35 cellular contexts compared by ENCODE assay signal in the genomic region with DNA sequence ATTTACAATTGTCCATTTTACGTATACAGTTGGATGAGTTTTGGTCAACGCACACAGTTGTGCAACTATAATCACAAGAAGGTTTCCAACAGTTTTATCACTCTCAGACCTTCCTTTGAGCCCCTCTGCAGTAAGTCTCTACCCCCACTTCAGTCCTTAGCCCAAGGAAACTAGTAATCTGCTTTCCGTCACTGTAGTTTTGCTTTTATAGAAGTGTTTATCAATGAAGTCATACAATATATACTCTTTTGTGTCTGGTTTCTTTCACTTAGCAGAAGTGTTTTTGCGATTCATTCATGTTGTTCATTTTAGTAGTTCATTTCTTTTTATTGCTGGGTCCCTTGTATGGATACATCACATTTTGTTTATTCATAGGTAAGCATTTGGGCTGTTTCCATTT.
"Had no signal": no experiment of that assay in that cellular context is flagged by ENCODE, and none has a peak within 500 bp of the region (broad histone marks: within the 10 kb centered on the region; RNA-seq: fewer than 3 reads in every experiment).

No MANE protein-coding gene starts in this region.

- H3K9me3 Mint-ChIP-seq: activated B cell treated with CpG ODN at 0.5 μM for 24 hours; activated CD4-positive, alpha-beta memory T cell treated with anti-CD3 and anti-CD28 coated beads for 36 hours; activated CD4-positive, alpha-beta T cell treated with anti-CD3 and anti-CD28 coated beads, Interleukin-2, amount 10 ng/mL, durations not matched to agents 24 days and 14 days; activated CD8-positive, alpha-beta T cell treated with anti-CD3 and anti-CD28 coated beads for 36 hours; activated naive CD4-positive, alpha-beta T cell treated with anti-CD3 and anti-CD28 coated beads, Interleukin-2, amount 10 ng/mL, durations not matched to agents 7 days and 5 days; activated naive CD4-positive, alpha-beta T cell treated with anti-CD3 and anti-CD28 coated beads, Interleukin-2, amount 50 U/mL, for 24 hours; activated naive CD8-positive, alpha-beta T cell treated with anti-CD3 and anti-CD28 coated beads, Interleukin-2, amount 50 U/mL, for 24 hours; activated T-cell treated with anti-CD3 and anti-CD28 coated beads, Interleukin-2, amount 50 U/mL, for 4 hours; activated T-helper 1 cell treated with anti-CD3 and anti-CD28 coated beads, Interleukin-12 subunit alpha, Interleukin-12 subunit beta, Interleukin-2, Interleukin-4 antibody, amounts not matched to agents 30 ng/mL and 10 ng/mL and 1 ng/mL, durations not matched to agents 14 hours and 24 hours and 36 hours; activated T-helper 17 cell treated with anti-CD3 and anti-CD28 coated beads, Interleukin-2, amount 50 U/mL, for 72 hours; T-helper 1 cell treated with Interleukin-12 subunit alpha and Interleukin-12 subunit beta and Interleukin-4 antibody, amounts not matched to agents 30 μg/mL and 1 μg/mL, for 36 hours; T-helper 2 cell treated with Interferon-gamma antibody and Interleukin-4, amounts not matched to agents 5 μg/mL and 100 μg/mL, for 36 hours had no signal

- H3K9me3 ChIP-seq: ascending aorta had no signal

- DNase-seq: activated B cell treated with CpG ODN at 0.5 μM for 24 hours; activated CD4-positive, alpha-beta memory T cell treated with anti-CD3 and anti-CD28 coated beads for 36 hours; activated CD4-positive, alpha-beta T cell treated with anti-CD3 and anti-CD28 coated beads for 4 hours; activated CD4-positive, alpha-beta T cell treated with anti-CD3 and anti-CD28 coated beads, Interleukin-2, amount 50 U/mL, for 1 hour; activated CD4-positive, alpha-beta T cell treated with anti-CD3 and anti-CD28 coated beads, Interleukin-2, amount 50 U/mL, for 4 hours; activated CD4-positive, CD25-positive, alpha-beta regulatory T cell treated with anti-CD3 and anti-CD28 coated beads, Interleukin-2, amount 50 U/mL, for 72 hours; activated CD8-positive, alpha-beta memory T cell treated with anti-CD3 and anti-CD28 coated beads, Interleukin-2, amount 50 U/mL, for 4 hours; activated CD8-positive, alpha-beta T cell treated with anti-CD3 and anti-CD28 coated beads for 36 hours; activated effector memory CD4-positive, alpha-beta T cell treated with anti-CD3 and anti-CD28 coated beads, Interleukin-2, amount 50 U/mL, for 16 hours; activated gamma-delta T cell treated with Interleukin-2 at 50 U/mL for 16 hours; activated naive CD4-positive, alpha-beta T cell; activated naive CD4-positive, alpha-beta T cell treated with anti-CD3 and anti-CD28 coated beads, Interleukin-2, amount 10 ng/mL, durations not matched to agents 7 days and 5 days; activated naive CD8-positive, alpha-beta T cell treated with anti-CD3 and anti-CD28 coated beads, Interleukin-2, amount 10 ng/mL, durations not matched to agents 7 days and 5 days; activated naive CD8-positive, alpha-beta T cell treated with anti-CD3 and anti-CD28 coated beads, Interleukin-2, amount 50 U/mL, for 24 hours; activated T-cell treated with anti-CD3 and anti-CD28 coated beads for 4 hours; activated T-cell treated with anti-CD3 and anti-CD28 coated beads, Interleukin-2, amount 50 U/mL, for 1 hour; activated T-cell treated with anti-CD3 and anti-CD28 coated beads, Interleukin-2, amount 50 U/mL, for 4 hours; activated T-cell treated with anti-CD3 and anti-CD28 coated beads, Interleukin-2, amount 50 U/mL, for 72 hours; anterior cingulate cortex; central memory CD4-positive, alpha-beta T cell; SW 1271; T-helper 1 cell; T-helper 2 cell; T-helper 9 cell had no signal

- H3K27me3 Mint-ChIP-seq: activated B cell treated with CpG ODN at 0.5 μM for 24 hours; activated CD4-positive, alpha-beta memory T cell treated with anti-CD3 and anti-CD28 coated beads for 36 hours; activated CD8-positive, alpha-beta T cell treated with anti-CD3 and anti-CD28 coated beads for 36 hours; activated naive CD4-positive, alpha-beta T cell treated with anti-CD3 and anti-CD28 coated beads, Interleukin-2, amount 10 ng/mL, durations not matched to agents 7 days and 5 days; activated naive CD4-positive, alpha-beta T cell treated with anti-CD3 and anti-CD28 coated beads, Interleukin-2, amount 50 U/mL, for 24 hours; activated naive CD8-positive, alpha-beta T cell; activated naive CD8-positive, alpha-beta T cell treated with anti-CD3 and anti-CD28 coated beads, Interleukin-2, amount 50 U/mL, for 24 hours had no signal

- H3K36me3 Mint-ChIP-seq: activated naive CD4-positive, alpha-beta T cell treated with anti-CD3 and anti-CD28 coated beads, Interleukin-2, amount 10 ng/mL, durations not matched to agents 7 days and 5 days; activated naive CD4-positive, alpha-beta T cell treated with anti-CD3 and anti-CD28 coated beads, Interleukin-2, amount 50 U/mL, for 24 hours; activated naive CD8-positive, alpha-beta T cell; activated naive CD8-positive, alpha-beta T cell treated with anti-CD3 and anti-CD28 coated beads, Interleukin-2, amount 10 ng/mL, durations not matched to agents 7 days and 5 days; brain had no signal

- H3K4me1 Mint-ChIP-seq: activated B cell treated with CpG ODN at 0.5 μM for 24 hours; activated CD4-positive, alpha-beta T cell treated with anti-CD3 and anti-CD28 coated beads, Interleukin-2, amount 10 ng/mL, durations not matched to agents 24 days and 14 days; activated naive CD4-positive, alpha-beta T cell treated with anti-CD3 and anti-CD28 coated beads, Interleukin-2, amount 10 ng/mL, durations not matched to agents 7 days and 5 days; activated naive CD8-positive, alpha-beta T cell treated with anti-CD3 and anti-CD28 coated beads, Interleukin-2, amount 10 ng/mL, durations not matched to agents 7 days and 5 days; activated naive CD8-positive, alpha-beta T cell treated with anti-CD3 and anti-CD28 coated beads, Interleukin-2, amount 50 U/mL, for 24 hours; activated T-helper 17 cell treated with anti-CD3 and anti-CD28 coated beads, Interleukin-2, amount 50 U/mL, for 72 hours had no signal

- H3K27ac Mint-ChIP-seq: activated B cell treated with CpG ODN at 0.5 μM for 24 hours; activated CD4-positive, alpha-beta memory T cell treated with anti-CD3 and anti-CD28 coated beads for 36 hours; activated CD4-positive, alpha-beta T cell treated with anti-CD3 and anti-CD28 coated beads, Interleukin-2, amount 10 ng/mL, durations not matched to agents 24 days and 14 days; activated CD8-positive, alpha-beta T cell treated with anti-CD3 and anti-CD28 coated beads for 36 hours; activated naive CD4-positive, alpha-beta T cell treated with anti-CD3 and anti-CD28 coated beads, Interleukin-2, amount 10 ng/mL, durations not matched to agents 7 days and 5 days; activated naive CD4-positive, alpha-beta T cell treated with anti-CD3 and anti-CD28 coated beads, Interleukin-2, amount 50 U/mL, for 24 hours; activated naive CD8-positive, alpha-beta T cell; activated naive CD8-positive, alpha-beta T cell treated with anti-CD3 and anti-CD28 coated beads, Interleukin-2, amount 10 ng/mL, durations not matched to agents 7 days and 5 days; activated naive CD8-positive, alpha-beta T cell treated with anti-CD3 and anti-CD28 coated beads, Interleukin-2, amount 50 U/mL, for 24 hours; activated T-cell treated with anti-CD3 and anti-CD28 coated beads, Interleukin-2, amount 50 U/mL, for 72 hours; activated T-helper 1 cell treated with anti-CD3 and anti-CD28 coated beads, Interleukin-12 subunit alpha, Interleukin-12 subunit beta, Interleukin-2, Interleukin-4 antibody, amounts not matched to agents 30 ng/mL and 10 ng/mL and 1 ng/mL, durations not matched to agents 14 hours and 24 hours and 36 hours; activated T-helper 17 cell treated with anti-CD3 and anti-CD28 coated beads, Interleukin-2, amount 50 U/mL, for 72 hours; T-helper 1 cell treated with Interleukin-12 subunit alpha and Interleukin-12 subunit beta and Interleukin-4 antibody, amounts not matched to agents 30 μg/mL and 1 μg/mL, for 36 hours; T-helper 2 cell treated with Interferon-gamma antibody and Interleukin-4, amounts not matched to agents 5 μg/mL and 100 μg/mL, for 36 hours had no signal

- H3K4me3 Mint-ChIP-seq: activated B cell treated with CpG ODN at 0.5 μM for 24 hours; activated CD4-positive, alpha-beta memory T cell treated with anti-CD3 and anti-CD28 coated beads for 36 hours; activated CD4-positive, alpha-beta T cell treated with anti-CD3 and anti-CD28 coated beads, Interleukin-2, amount 10 ng/mL, durations not matched to agents 24 days and 14 days; activated CD8-positive, alpha-beta T cell treated with anti-CD3 and anti-CD28 coated beads for 36 hours; activated naive CD4-positive, alpha-beta T cell treated with anti-CD3 and anti-CD28 coated beads, Interleukin-2, amount 10 ng/mL, durations not matched to agents 7 days and 5 days; activated naive CD4-positive, alpha-beta T cell treated with anti-CD3 and anti-CD28 coated beads, Interleukin-2, amount 50 U/mL, for 24 hours; activated naive CD8-positive, alpha-beta T cell; activated naive CD8-positive, alpha-beta T cell treated with anti-CD3 and anti-CD28 coated beads, Interleukin-2, amount 10 ng/mL, durations not matched to agents 7 days and 5 days; activated naive CD8-positive, alpha-beta T cell treated with anti-CD3 and anti-CD28 coated beads, Interleukin-2, amount 50 U/mL, for 24 hours; activated T-cell treated with anti-CD3 and anti-CD28 coated beads, Interleukin-2, amount 50 U/mL, for 4 hours; activated T-cell treated with anti-CD3 and anti-CD28 coated beads, Interleukin-2, amount 50 U/mL, for 72 hours; activated T-helper 1 cell treated with anti-CD3 and anti-CD28 coated beads, Interleukin-12 subunit alpha, Interleukin-12 subunit beta, Interleukin-2, Interleukin-4 antibody, amounts not matched to agents 30 ng/mL and 10 ng/mL and 1 ng/mL, durations not matched to agents 14 hours and 24 hours and 36 hours; activated T-helper 17 cell treated with anti-CD3 and anti-CD28 coated beads, Interleukin-2, amount 50 U/mL, for 72 hours; brain; T-helper 1 cell treated with Interleukin-12 subunit alpha and Interleukin-12 subunit beta and Interleukin-4 antibody, amounts not matched to agents 30 μg/mL and 1 μg/mL, for 36 hours; T-helper 2 cell treated with Interferon-gamma antibody and Interleukin-4, amounts not matched to agents 5 μg/mL and 100 μg/mL, for 36 hours had no signal

- ATAC-seq: activated CD8-positive, alpha-beta T cell treated with anti-CD3 and anti-CD28 coated beads for 36 hours; activated naive CD8-positive, alpha-beta T cell treated with anti-CD3 and anti-CD28 coated beads, Interleukin-2, amount 50 U/mL, for 24 hours; activated T-cell treated with anti-CD3 and anti-CD28 coated beads, Interleukin-2, amount 50 U/mL, for 4 hours; activated T-cell treated with anti-CD3 and anti-CD28 coated beads, Interleukin-2, amount 50 U/mL, for 72 hours; activated T-helper 17 cell treated with anti-CD3 and anti-CD28 coated beads, Interleukin-2, amount 50 U/mL, for 72 hours had no signal

- H3K27ac ChIP-seq: ascending aorta, cardiac muscle cell, VCaP had no signal

- H3K4me3 ChIP-seq: ascending aorta, cardiac muscle cell had no signal

- H3K27me3 ChIP-seq: ascending aorta, cardiac muscle cell had no signal

- H3K36me3 ChIP-seq: ascending aorta, cardiac muscle cell had no signal
